ENCODE assay signal across 24 cellular contexts in the genomic region with DNA sequence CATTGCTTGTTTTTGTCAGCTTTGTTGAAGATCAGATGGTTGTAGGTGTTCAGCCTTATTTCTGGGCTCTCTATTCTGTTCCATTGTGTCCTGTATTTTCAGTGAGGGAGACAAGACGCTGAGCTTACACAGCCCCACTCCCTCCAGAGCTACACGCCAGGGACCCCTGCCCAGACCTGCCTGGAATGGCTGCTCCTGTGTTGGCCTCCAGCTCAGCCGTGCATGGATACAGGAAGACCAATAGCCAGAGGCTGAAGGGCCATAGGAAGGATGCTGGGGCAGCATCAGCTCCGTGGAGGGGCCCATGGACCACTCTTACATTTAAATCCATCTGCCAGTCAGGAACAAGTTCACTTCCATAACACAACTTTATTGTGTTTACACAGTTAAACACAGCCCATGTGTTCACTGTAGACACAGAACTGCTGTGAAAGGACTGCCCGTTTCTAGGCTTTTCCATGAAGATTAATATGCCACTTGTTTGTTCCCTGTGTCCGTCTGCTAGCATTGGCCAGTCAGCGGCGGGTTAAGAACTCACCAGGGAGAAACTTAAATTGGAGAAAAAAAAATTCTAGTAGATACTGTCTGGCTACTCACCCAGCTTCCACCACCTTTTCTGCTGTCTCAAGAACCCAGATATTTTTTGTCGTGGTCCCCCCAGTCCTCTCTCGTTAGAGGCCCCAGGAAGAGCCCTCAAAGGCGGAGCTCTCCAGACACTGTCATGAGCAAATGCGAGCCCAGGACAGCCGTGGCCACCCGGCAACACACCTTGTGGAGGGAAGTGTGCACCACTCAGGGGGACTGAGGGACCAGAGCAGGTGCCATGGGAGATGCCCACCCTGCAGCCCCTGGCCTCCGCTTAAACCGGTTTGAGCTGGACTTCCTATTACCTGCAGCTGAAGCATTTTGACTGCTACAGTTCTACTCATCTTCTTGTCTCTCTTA.
DNase-seq lines count a peak whose midpoint lies in the region; ATAC-seq, FAIRE-seq and TF ChIP-seq lines count a peak whose summit lies in the region.
"Had no signal": no experiment of that assay in that cellular context is flagged by ENCODE, and none has a peak within 500 bp of the region (broad histone marks: within the 10 kb centered on the region; RNA-seq: fewer than 3 reads in every experiment).

No MANE protein-coding gene starts in this region.

- no peak for FAIRE-seq in H54 (lab: Jason Lieb, UNC)
- FAIRE-seq: small intestine had no signal

- H3K27ac ChIP-seq in heart left ventricle (peak overlapping the region in 7 of 12 donors; percentile 23 to 96 (median 91)), right atrium auricular region (peak overlapping the region in 1 of 2 donors; percentile 84), left ventricle myocardium inferior (replicated peaks) (peak overlapping the region; percentile 95), aorta (ENCODE audit: low read depth in 1 of 2, low read length in 2 of 2) (no peak overlapping the region)
- H3K27ac ChIP-seq: colonic mucosa had no signal

- DNase-seq in heart left ventricle (peak in 1 of 5 donors; percentile 18), right atrium auricular region (ENCODE audit: low spot score) (no peak), left ventricle myocardium inferior (peak; percentile 6), omental fat pad (ENCODE audit: low spot score) (peak; percentile 16), aorta (peak; percentile 52 to 68), H54 (ENCODE audit: insufficient read length, low spot score) (no peak)
- no peak for DNase-seq in activated CD8-positive, alpha-beta T cell treated with anti-CD3 and anti-CD28 coated beads, Interleukin-2, amount 10 ng/mL, durations not matched to agents 7 days and 5 days
- DNase-seq: activated B cell treated with CpG ODN at 0.5 μM for 24 hours; CD8-positive, alpha-beta memory T cell; colonic mucosa; DMS53; endodermal cell; GF-D8; KBM-7; NCI-H146; NCI-H524; psoas muscle; SK-N-SH; small intestine; stimulated activated naive CD4-positive, alpha-beta T cell; T-helper 9 cell had no signal

- TF ChIP-seq POLR2A in heart left ventricle (IDR thresholded peaks at IDR 0.05) = no peak
- no peak for TF ChIP-seq POLR2A in H54 (IDR thresholded peaks at IDR 0.05; ENCODE audit: low read depth, low read length)

- H3K27ac Mint-ChIP-seq in activated CD8-positive, alpha-beta T cell treated with anti-CD3 and anti-CD28 coated beads, Interleukin-2, amount 10 ng/mL, durations not matched to agents 7 days and 5 days = no peak overlapping the region
- H3K27ac Mint-ChIP-seq: activated B cell treated with CpG ODN at 0.5 μM for 24 hours, endodermal cell had no signal

- peaks cover 6% of the 10 kb centered on the region for H3K36me3 Mint-ChIP-seq in activated CD8-positive, alpha-beta T cell treated with anti-CD3 and anti-CD28 coated beads, Interleukin-2, amount 10 ng/mL, durations not matched to agents 7 days and 5 days (ENCODE audit: low read depth)
- H3K36me3 Mint-ChIP-seq: CD8-positive, alpha-beta memory T cell had no signal

- TF ChIP-seq CTCF in heart left ventricle (IDR thresholded peaks at IDR 0.05) = no peak
- TF ChIP-seq CTCF in right atrium auricular region (IDR thresholded peaks at IDR 0.05) = no peak
- no peak for TF ChIP-seq CTCF in left ventricle myocardium inferior (IDR thresholded peaks at IDR 0.05; ENCODE audit: borderline replicate concordance)
- no peak for TF ChIP-seq CTCF in omental fat pad (IDR thresholded peaks at IDR 0.05)

- H3K4me3 ChIP-seq in heart left ventricle (no peak overlapping the region), right atrium auricular region (no peak overlapping the region), left ventricle myocardium inferior (no peak overlapping the region), aorta (ENCODE audit: low read length in 2 of 2) (no peak overlapping the region)
- H3K4me3 ChIP-seq: adrenal gland, colonic mucosa, psoas muscle had no signal

- ATAC-seq in heart left ventricle (no peak), omental fat pad (ENCODE audit: low FRiP score) (no peak), aorta (ENCODE audit: low FRiP score) (no peak), GM21576 (IDR thresholded peaks at IDR 0.05; ENCODE audit: unreplicated experiment) (no peak)
- ATAC-seq in activated CD8-positive, alpha-beta T cell treated with anti-CD3 and anti-CD28 coated beads, Interleukin-2, amount 10 ng/mL, durations not matched to agents 7 days and 5 days = no peak
- ATAC-seq: psoas muscle had no signal

- CTCF ChIA-PET in activated CD8-positive, alpha-beta T cell treated with anti-CD3 and anti-CD28 coated beads, Interleukin-2, amount 10 ng/mL, durations not matched to agents 7 days and 5 days (lab: Charles Lee) = no interaction called here

- peaks cover 55% of the 10 kb centered on the region for H3K4me1 Mint-ChIP-seq in activated CD8-positive, alpha-beta T cell treated with anti-CD3 and anti-CD28 coated beads, Interleukin-2, amount 10 ng/mL, durations not matched to agents 7 days and 5 days (ENCODE audit: low read depth)

- no peaks in the 10 kb centered on the region for H3K27me3 ChIP-seq in heart left ventricle
- H3K27me3 ChIP-seq in right atrium auricular region = no peaks in the 10 kb centered on the region
- H3K27me3 ChIP-seq in left ventricle myocardium inferior (ENCODE audit: low read depth) = no peaks in the 10 kb centered on the region
- H3K27me3 ChIP-seq in aorta (ENCODE audit: control insufficient read depth in 1 of 2, insufficient read depth in 2 of 2, low read length in 1 of 2) = no peaks in the 10 kb centered on the region
- H3K27me3 ChIP-seq: adrenal gland, colonic mucosa had no signal

- H3K4me3 Mint-ChIP-seq in activated CD8-positive, alpha-beta T cell treated with anti-CD3 and anti-CD28 coated beads, Interleukin-2, amount 10 ng/mL, durations not matched to agents 7 days and 5 days = no peak overlapping the region
- H3K4me3 Mint-ChIP-seq: activated B cell treated with CpG ODN at 0.5 μM for 24 hours, endodermal cell, neural crest cell had no signal

- no peaks in the 10 kb centered on the region for H3K9me3 Mint-ChIP-seq in activated CD8-positive, alpha-beta T cell treated with anti-CD3 and anti-CD28 coated beads, Interleukin-2, amount 10 ng/mL, durations not matched to agents 7 days and 5 days (ENCODE audit: insufficient read depth)
- H3K9me3 Mint-ChIP-seq: activated B cell treated with CpG ODN at 0.5 μM for 24 hours had no signal

- intact Hi-C loops in heart left ventricle (cut with DNase I) (loop anchor here in 2 of 10 donors (2.0 to 5.0 kb wide), 2 partner anchors 31 to 259 kb away; no protein-coding TSS in a partner anchor), left ventricle myocardium inferior (cut with micrococcal nuclease) (no loop called here), aorta (cut with DNase I) (no loop called here)

- POLR2A ChIA-PET in activated CD8-positive, alpha-beta T cell treated with anti-CD3 and anti-CD28 coated beads, Interleukin-2, amount 10 ng/mL, durations not matched to agents 7 days and 5 days (lab: Charles Lee) = no interaction called here

- H3K9me3 ChIP-seq in heart left ventricle = no peaks in the 10 kb centered on the region
- no peaks in the 10 kb centered on the region for H3K9me3 ChIP-seq in right atrium auricular region
- H3K9me3 ChIP-seq in left ventricle myocardium inferior (replicated peaks) = no peaks in the 10 kb centered on the region
- no peaks in the 10 kb centered on the region for H3K9me3 ChIP-seq in aorta (ENCODE audit: control insufficient read depth, low read length)
- H3K9me3 ChIP-seq: adrenal gland, colonic mucosa, psoas muscle, SK-N-SH had no signal

- H3K4me1 ChIP-seq in heart left ventricle = peaks cover 8 to 38% (median 25%) of the 10 kb centered on the region in 12 donors
- peaks cover 0 to 28% of the 10 kb centered on the region in 2 donors for H3K4me1 ChIP-seq in right atrium auricular region
- peaks cover 36% of the 10 kb centered on the region for H3K4me1 ChIP-seq in left ventricle myocardium inferior
- no peaks in the 10 kb centered on the region for H3K4me1 ChIP-seq in aorta (ENCODE audit: control insufficient read depth in 1 of 2, insufficient read depth in 2 of 2, low read length in 2 of 2)
- H3K4me1 ChIP-seq: adrenal gland had no signal

- 87 to 96% (median 91%) methylated on average over 15 to 16 of the region's 16 CpGs for WGBS in heart left ventricle, 4 donors
- 91 to 93% methylated on average over 16 of the region's 16 CpGs for WGBS in aorta, 2 donors

- H3K27me3 Mint-ChIP-seq in activated CD8-positive, alpha-beta T cell treated with anti-CD3 and anti-CD28 coated beads, Interleukin-2, amount 10 ng/mL, durations not matched to agents 7 days and 5 days (ENCODE audit: low read depth) = peaks cover 6% of the 10 kb centered on the region
- H3K27me3 Mint-ChIP-seq: activated B cell treated with CpG ODN at 0.5 μM for 24 hours had no signal

- no peaks in the 10 kb centered on the region for H3K36me3 ChIP-seq in heart left ventricle
- H3K36me3 ChIP-seq in right atrium auricular region = no peaks in the 10 kb centered on the region
- H3K36me3 ChIP-seq in left ventricle myocardium inferior = no peaks in the 10 kb centered on the region
- no peaks in the 10 kb centered on the region for H3K36me3 ChIP-seq in aorta (ENCODE audit: control insufficient read depth in 1 of 2, insufficient read depth in 2 of 2, low read length in 1 of 2)
- H3K36me3 ChIP-seq: adrenal gland, colonic mucosa had no signal

Comparison
In these comparisons a context has a peak if more than half of its experiments do, and no peak if none do; other contexts are left out.
1. DNase-seq: peak in left ventricle myocardium inferior (single experiment), omental fat pad (single experiment) and aorta (2 of 2); none in right atrium auricular region (single experiment), H54 (single experiment) and activated CD8-positive, alpha-beta T cell treated with anti-CD3 and anti-CD28 coated beads, Interleukin-2, amount 10 ng/mL, durations not matched to agents 7 days and 5 days (single experiment).
2. H3K27ac ChIP-seq: peak in heart left ventricle (7 of 12) and left ventricle myocardium inferior (single experiment); none in aorta (0 of 2).